In genomic region chr9:89549031-89549644, GRCh38 we compare ENCODE assay signal across 8 cellular contexts. TPM values are rescaled to one million over a fixed set of nuclear protein-coding genes. Genes with fewer than 3 reads are reported as not detected.
DNase-seq lines count a peak whose midpoint lies in the region; ATAC-seq, FAIRE-seq and TF ChIP-seq lines count a peak whose summit lies in the region.

No MANE protein-coding gene starts in this region.

- H3K9me3 ChIP-seq in parathyroid adenoma (ENCODE audit: control insufficient read depth, low read length) (no peaks in the 10 kb centered on the region), upper lobe of right lung (no peaks in the 10 kb centered on the region)

- DNase-seq in EH (ENCODE audit: low read depth), result peak; percentile 65
- DNase-seq in Kasumi-1 (lab: John Stamatoyannopoulos, UW), result peak; percentile 85 to 88
- peak; percentile 36 for DNase-seq in SHP77 treated with DMSO at 0.1 percent for 48 hours (lab: John Stamatoyannopoulos, UW)
- DNase-seq in activated effector memory CD4-positive, alpha-beta T cell treated with anti-CD3 and anti-CD28 coated beads, Interleukin-2, amount 50 U/mL, for 16 hours, result peak; percentile 94
- peak; percentile 74 to 79 for DNase-seq in frontal cortex (ENCODE audit: low spot score in 2 of 2)
- DNase-seq in upper lobe of right lung, result peak; percentile 92

- H3K79me2 ChIP-seq in parathyroid adenoma, result no peaks in the 10 kb centered on the region

- ATAC-seq in GM21717 (IDR thresholded peaks at IDR 0.05; ENCODE audit: unreplicated experiment) (peak; percentile 74), upper lobe of right lung (peak; percentile 99)

- TF ChIP-seq CTCF in parathyroid adenoma (IDR thresholded peaks at IDR 0.05) (peak; percentile 76), upper lobe of right lung (IDR thresholded peaks at IDR 0.05) (peak; percentile 98)

- H3K4me1 ChIP-seq in parathyroid adenoma (no peaks in the 10 kb centered on the region), upper lobe of right lung (peaks cover 6% of the 10 kb centered on the region)

- peak; percentile 47 for FAIRE-seq in frontal cortex (lab: Jason Lieb, UNC)

- no peak overlapping the region for H3K9ac ChIP-seq in parathyroid adenoma

- no peaks in the 10 kb centered on the region for H3K27me3 ChIP-seq in parathyroid adenoma (ENCODE audit: control insufficient read depth, insufficient read depth, low read length)
- no peaks in the 10 kb centered on the region for H3K27me3 ChIP-seq in upper lobe of right lung

- H3K4me3 ChIP-seq in parathyroid adenoma (ENCODE audit: low read depth, low read length) (no peak overlapping the region), upper lobe of right lung (no peak overlapping the region)

- H3K27ac ChIP-seq in parathyroid adenoma (no peak overlapping the region), upper lobe of right lung (no peak overlapping the region)

- H2AFZ ChIP-seq in parathyroid adenoma, result no peak overlapping the region

- H3K36me3 ChIP-seq in parathyroid adenoma (ENCODE audit: control insufficient read depth, insufficient read depth, low read length) (no peaks in the 10 kb centered on the region), upper lobe of right lung (no peaks in the 10 kb centered on the region)

- intact Hi-C loops in upper lobe of right lung (cut with DNase I), result no loop called here

- H3K4me2 ChIP-seq in parathyroid adenoma (ENCODE audit: low read length), result no peak overlapping the region

RNA-seq across cellular contexts. Expression of gene SEMA4D, which starts 51.2 kb away (rescaled TPM):
- total RNA-seq in frontal cortex, result 7.7 TPM
- 46.2 TPM for total RNA-seq in upper lobe of right lung

RNA-seq across cellular contexts. Expression of gene GADD45G, which starts 55.7 kb away (rescaled TPM):
- total RNA-seq in frontal cortex (4.5 TPM), upper lobe of right lung (19.8 TPM)

Comparison
In these comparisons a context has a peak if more than half of its experiments do, and no peak if none do; other contexts are left out.
1. DNase-seq: peak in every context shown above with its lines; median percentile 94 in activated effector memory CD4-positive, alpha-beta T cell treated with anti-CD3 and anti-CD28 coated beads, Interleukin-2, amount 50 U/mL, for 16 hours; 92 in upper lobe of right lung; 86 in Kasumi-1; 76 in frontal cortex; 65 in EH; 36 in SHP77 treated with DMSO at 0.1 percent for 48 hours.